ENCODE assay signal across 25 cellular contexts in the genomic region with DNA sequence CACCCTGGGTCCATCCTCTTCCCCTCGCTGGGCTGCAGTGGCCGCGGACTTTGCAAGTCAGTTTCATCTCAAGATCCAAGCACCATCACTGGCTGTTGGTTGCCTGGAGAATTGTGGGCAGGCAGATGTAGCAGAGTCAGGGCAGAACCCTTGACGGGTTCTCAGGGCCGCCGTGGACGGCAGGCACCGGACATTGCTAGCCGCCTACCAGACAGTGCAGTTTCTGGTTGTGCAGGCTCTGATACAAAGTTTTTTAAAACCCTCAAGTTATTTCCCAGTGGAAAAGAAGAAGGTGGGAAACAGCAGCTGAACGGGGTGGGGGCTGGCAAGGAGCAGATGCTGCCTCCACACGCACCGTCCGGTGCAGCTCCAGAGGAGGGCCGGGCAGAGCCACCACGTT. TPM values are rescaled to one million over a fixed set of nuclear protein-coding genes. Genes with fewer than 3 reads are reported as not detected.
DNase-seq lines count a peak whose midpoint lies in the region; ATAC-seq lines count a peak whose summit lies in the region.
"Had no signal": no experiment of that assay in that cellular context is flagged by ENCODE, and none has a peak within 500 bp of the region (broad histone marks: within the 10 kb centered on the region; RNA-seq: fewer than 3 reads in every experiment).

No MANE protein-coding gene starts in this region.

- H3K9ac ChIP-seq in adipocyte (ENCODE audit: low read length) (peak overlapping the region; percentile 27), mesenchymal stem cell (ENCODE audit: low read length) (peak overlapping the region; percentile 91)

- peak overlapping the region in 5 of 8 donors; percentile 68 to 96 (median 94) for H3K27ac Mint-ChIP-seq in CD8-positive, alpha-beta memory T cell
- H3K27ac Mint-ChIP-seq: activated CD4-positive, alpha-beta T cell treated with anti-CD3 and anti-CD28 coated beads, Interleukin-2, amount 10 ng/mL, durations not matched to agents 24 days and 14 days; GM23338 had no signal

- 97% methylated on average over 13 of the region's 15 CpGs for WGBS in mesenchymal stem cell

- H3K36me3 Mint-ChIP-seq in CD8-positive, alpha-beta memory T cell: peaks cover 0 to 44% (median 2%) of the 10 kb centered on the region in 3 donors

- peaks cover 0 to 3% of the 10 kb centered on the region in 2 donors for H3K27me3 Mint-ChIP-seq in CD8-positive, alpha-beta memory T cell
- H3K27me3 Mint-ChIP-seq: activated CD4-positive, alpha-beta T cell treated with anti-CD3 and anti-CD28 coated beads, Interleukin-2, amount 10 ng/mL, durations not matched to agents 24 days and 14 days had no signal

- POLR2A ChIA-PET in CD8-positive, alpha-beta memory T cell (lab: Charles Lee): no interaction called here

- H3K9me3 Mint-ChIP-seq in CD8-positive, alpha-beta memory T cell: no peaks in the 10 kb centered on the region
- H3K9me3 Mint-ChIP-seq: activated CD4-positive, alpha-beta T cell treated with anti-CD3 and anti-CD28 coated beads, Interleukin-2, amount 10 ng/mL, durations not matched to agents 24 days and 14 days; GM23338 had no signal

- ATAC-seq in HG03521 (IDR thresholded peaks at IDR 0.05; ENCODE audit: unreplicated experiment): no peak
- no peak for ATAC-seq in GM18498 (IDR thresholded peaks at IDR 0.05; ENCODE audit: unreplicated experiment)
- ATAC-seq: GM23338, left lobe of liver had no signal

- no peak overlapping the region for H2AK5ac ChIP-seq in mesenchymal stem cell (ENCODE audit: low read length, severe bottlenecking)

- no peak overlapping the region for H3K14ac ChIP-seq in mesenchymal stem cell (ENCODE audit: low read length in 2 of 2)

- no peak overlapping the region for H4K8ac ChIP-seq in mesenchymal stem cell (ENCODE audit: low read length)

- no peak overlapping the region for H3K23ac ChIP-seq in mesenchymal stem cell (ENCODE audit: low read length in 2 of 2)

- peaks cover 44 to 69% (median 49%) of the 10 kb centered on the region in 3 donors for H3K4me1 Mint-ChIP-seq in CD8-positive, alpha-beta memory T cell

- no peak overlapping the region for H2BK120ac ChIP-seq in mesenchymal stem cell (ENCODE audit: low read depth, low read length)

- peaks cover 8% of the 10 kb centered on the region for H3K79me1 ChIP-seq in mesenchymal stem cell (replicated peaks; ENCODE audit: low read length, poor library complexity, severe bottlenecking)

- no peak overlapping the region for H3K4me2 ChIP-seq in mesenchymal stem cell (ENCODE audit: low read length, poor library complexity, severe bottlenecking)
- H3K4me2 ChIP-seq: GM23338, PC-9 had no signal

- no peak overlapping the region for H4K91ac ChIP-seq in mesenchymal stem cell (ENCODE audit: low read length)

- no peaks in the 10 kb centered on the region for H3K36me3 ChIP-seq in CD8-positive, alpha-beta memory T cell (ENCODE audit: insufficient read depth, low read length)
- H3K36me3 ChIP-seq in adipocyte (ENCODE audit: control insufficient read depth, insufficient read depth, low read length, severe bottlenecking): no peaks in the 10 kb centered on the region
- peaks cover 0 to 10% of the 10 kb centered on the region in 2 experiments for H3K36me3 ChIP-seq in mesenchymal stem cell (ENCODE audit: control insufficient read depth in 1 of 2, insufficient read depth in 2 of 2, low read depth in 1 of 2, low read length in 2 of 2)
- H3K36me3 ChIP-seq: SJCRH30 had no signal

- peak; percentile 85 for DNase-seq in DMS 273 (lab: John Stamatoyannopoulos, UW; ENCODE audit: unreplicated experiment)
- no peak for DNase-seq in DMS 273 treated with DMSO at 0.1 percent for 48 hours (lab: John Stamatoyannopoulos, UW)
- no peak for DNase-seq in CD8-positive, alpha-beta memory T cell
- DNase-seq in adipocyte (ENCODE audit: low read depth): no peak
- no peak for DNase-seq in mesenchymal stem cell
- DNase-seq in activated CD8-positive, alpha-beta memory T cell treated with anti-CD3 and anti-CD28 coated beads for 24 hours: no peak
- DNase-seq: activated CD4-positive, alpha-beta T cell treated with anti-CD3 and anti-CD28 coated beads, Interleukin-2, amount 10 ng/mL, durations not matched to agents 24 days and 14 days; Calu3; dermis blood vessel endothelial cell; EL; NCI-H1092 treated with DMSO at 0.1 percent for 48 hours; NCI-H2029; NCI-H446 treated with DMSO at 0.1 percent for 48 hours; PC-9; SJCRH30; stimulated activated CD4-positive, alpha-beta T cell treated with anti-CD3 and anti-CD28 coated beads, Interleukin-4, amount 100 ng/mL, for 1 hour; stomach had no signal

- no peak overlapping the region for H3K4me3 ChIP-seq in CD8-positive, alpha-beta memory T cell (ENCODE audit: low read length)
- H3K4me3 ChIP-seq in adipocyte (ENCODE audit: low read length): peak overlapping the region; percentile 92
- H3K4me3 ChIP-seq in mesenchymal stem cell (ENCODE audit: insufficient read depth in 1 of 2, low read depth in 1 of 2, low read length in 2 of 2): peak overlapping the region in 1 of 2 experiments; percentile 93
- H3K4me3 ChIP-seq: GM23338, PC-9, SJCRH30, spleen, upper lobe of left lung had no signal

- no peak overlapping the region for H3K27ac ChIP-seq in CD8-positive, alpha-beta memory T cell (ENCODE audit: low read depth, low read length)
- no peak overlapping the region for H3K27ac ChIP-seq in mesenchymal stem cell (ENCODE audit: low read length, poor library complexity, severe bottlenecking)
- H3K27ac ChIP-seq: 22Rv1, PC-9, SJCRH30, spleen, upper lobe of left lung had no signal

- no peak overlapping the region for H2AFZ ChIP-seq in mesenchymal stem cell (ENCODE audit: low read depth, low read length)
- H2AFZ ChIP-seq: GM23338, PC-9 had no signal

- no peak overlapping the region for H2BK5ac ChIP-seq in mesenchymal stem cell (ENCODE audit: low read depth, low read length, poor library complexity, severe bottlenecking)

- H3K4ac ChIP-seq in mesenchymal stem cell (ENCODE audit: low read depth in 1 of 2, low read length in 2 of 2): no peak overlapping the region

- peaks cover 33% of the 10 kb centered on the region for H3K4me1 ChIP-seq in CD8-positive, alpha-beta memory T cell (ENCODE audit: insufficient read depth, low read length)
- H3K4me1 ChIP-seq in adipocyte (ENCODE audit: control insufficient read depth, insufficient read depth, low read length) (peaks cover 42% of the 10 kb centered on the region), mesenchymal stem cell (ENCODE audit: control insufficient read depth, insufficient read depth, low read depth, low read length) (peaks cover 41% of the 10 kb centered on the region)

- no peaks in the 10 kb centered on the region for H3K27me3 ChIP-seq in CD8-positive, alpha-beta memory T cell (ENCODE audit: insufficient read depth, low read length, poor library complexity, severe bottlenecking)
- H3K27me3 ChIP-seq in adipocyte (replicated peaks; ENCODE audit: control insufficient read depth, insufficient read depth, low read length) (no peaks in the 10 kb centered on the region), mesenchymal stem cell (ENCODE audit: control insufficient read depth in 1 of 2, insufficient read depth in 1 of 2, low read length in 2 of 2) (no peaks in the 10 kb centered on the region)
- H3K27me3 ChIP-seq: SJCRH30, spleen, stomach, upper lobe of left lung had no signal

- peak overlapping the region in 5 of 7 donors; percentile 34 to 95 (median 90) for H3K4me3 Mint-ChIP-seq in CD8-positive, alpha-beta memory T cell
- H3K4me3 Mint-ChIP-seq: activated CD4-positive, alpha-beta T cell treated with anti-CD3 and anti-CD28 coated beads, Interleukin-2, amount 10 ng/mL, durations not matched to agents 24 days and 14 days; GM23338 had no signal

- no peak overlapping the region for H3K18ac ChIP-seq in mesenchymal stem cell (ENCODE audit: low read depth in 1 of 2, low read length in 2 of 2)

- H2BK15ac ChIP-seq in mesenchymal stem cell (ENCODE audit: low read depth, poor library complexity, severe bottlenecking): no peak overlapping the region

- CTCF ChIA-PET in CD8-positive, alpha-beta memory T cell (lab: Charles Lee): interaction anchor here (1.6 kb wide), 1 partner anchor 10 kb away, joined by 6 read pairs; no protein-coding TSS in a partner anchor

- H3K9me3 ChIP-seq in CD8-positive, alpha-beta memory T cell (ENCODE audit: low read length): no peaks in the 10 kb centered on the region
- H3K9me3 ChIP-seq in adipocyte (ENCODE audit: control insufficient read depth, low read length) (no peaks in the 10 kb centered on the region), mesenchymal stem cell (ENCODE audit: control insufficient read depth, low read length) (no peaks in the 10 kb centered on the region)
- H3K9me3 ChIP-seq: psoas muscle, SJCRH30, spleen, stomach, upper lobe of left lung had no signal

- no peak overlapping the region for H2BK12ac ChIP-seq in mesenchymal stem cell (ENCODE audit: low read length in 2 of 2)

RNA-seq across cellular contexts. Expression of a gene that starts 3.4 kb away (rescaled TPM):
- 10 to 100 TPM; 57.1 to 63.2 TPM for total RNA-seq in CD8-positive, alpha-beta memory T cell
- polyA plus RNA-seq in CD8-positive, alpha-beta memory T cell: 2.3 TPM
- 35.8 TPM for polyA plus RNA-seq in mesenchymal stem cell (2013, experiment 1 of 2)
- 29.0 TPM for polyA plus RNA-seq in mesenchymal stem cell (2013, experiment 2 of 2)

RNA-seq across cellular contexts. Expression of a gene that starts 31.3 kb away (rescaled TPM):
- 100 to 1,000 TPM; 106 TPM for total RNA-seq in CD8-positive, alpha-beta memory T cell
- polyA plus RNA-seq in CD8-positive, alpha-beta memory T cell: 12.5 TPM
- polyA plus RNA-seq in mesenchymal stem cell (2013, experiment 1 of 2): 54.4 TPM
- polyA plus RNA-seq in mesenchymal stem cell (2013, experiment 2 of 2): 54.1 TPM
